In the genomic region with DNA sequence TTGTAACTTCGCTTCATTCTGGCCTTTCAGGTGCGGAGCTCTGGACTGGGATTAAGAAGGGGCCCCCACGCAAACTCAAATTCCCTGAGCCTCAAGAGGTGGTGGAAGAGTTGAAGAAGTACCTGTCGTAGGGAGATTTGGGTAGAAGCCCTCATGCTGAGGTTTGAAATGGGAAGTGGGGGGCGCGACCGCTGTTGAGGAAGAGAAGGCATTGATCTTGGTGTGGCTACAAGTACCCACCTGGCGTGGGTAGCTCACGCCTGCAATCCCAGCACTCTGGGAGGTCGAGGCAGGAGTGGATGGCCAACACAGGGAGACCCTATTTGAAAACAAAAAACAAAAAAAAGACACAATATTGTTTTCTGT, we compare ENCODE assay signal across 8 cellular contexts. TPM values are rescaled to one million over a fixed set of nuclear protein-coding genes. Genes with fewer than 3 reads are reported as not detected.
A peak's percentile ranks its signal among the peaks of the same experiment; 100 is the strongest.
DNase-seq lines count a peak whose midpoint lies in the region; ATAC-seq and TF ChIP-seq lines count a peak whose summit lies in the region.

No MANE protein-coding gene starts in this region.

- TF ChIP-seq CTCF in NB4 (IDR thresholded peaks at IDR 0.05; ENCODE audit: low read depth, low read length), result no peak
- no peak for TF ChIP-seq CTCF in osteoblast (IDR thresholded peaks at IDR 0.05; ENCODE audit: extremely low read depth, low read depth, low read length)

- peaks cover 9% of the 10 kb centered on the region for H4K20me1 ChIP-seq in osteoblast (ENCODE audit: insufficient read depth, low read length)

- H3K36me3 ChIP-seq in endocrine pancreas (ENCODE audit: control insufficient read depth, insufficient read depth, low read length), result no peaks in the 10 kb centered on the region
- peaks cover 49% of the 10 kb centered on the region for H3K36me3 ChIP-seq in osteoblast (ENCODE audit: insufficient read depth, low read length)

- H3K9me3 ChIP-seq in endocrine pancreas (ENCODE audit: control insufficient read depth, low read length) (no peaks in the 10 kb centered on the region), osteoblast (ENCODE audit: low read depth, low read length) (no peaks in the 10 kb centered on the region)

- peak overlapping the region; percentile 96 for H3K4me2 ChIP-seq in osteoblast (ENCODE audit: insufficient read depth, low read length)

- H3K79me2 ChIP-seq in osteoblast (ENCODE audit: insufficient read depth, low read length), result peaks cover 38% of the 10 kb centered on the region

- H2AFZ ChIP-seq in osteoblast (ENCODE audit: low read length), result peak overlapping the region; percentile 93

- peak overlapping the region; percentile 81 for H3K9ac ChIP-seq in endocrine pancreas (ENCODE audit: control insufficient read depth, insufficient read depth, low read length)

- ATAC-seq in GM18907 (IDR thresholded peaks at IDR 0.05; ENCODE audit: unreplicated experiment) (no peak), GM19455 (IDR thresholded peaks at IDR 0.05; ENCODE audit: unreplicated experiment) (no peak)

- DNase-seq in COLO668 (lab: John Stamatoyannopoulos, UW; ENCODE audit: unreplicated experiment), result peak; percentile 30
- DNase-seq in NB4 (ENCODE audit: low read depth), result peak; percentile 57
- DNase-seq in osteoblast (ENCODE audit: insufficient read length, low spot score, missing footprints), result no peak
- no peak for DNase-seq in NCI-H748 treated with DMSO at 0.1 percent for 48 hours (lab: John Stamatoyannopoulos, UW)
- DNase-seq in cerebellar cortex (ENCODE audit: low spot score), result no peak

- no peaks in the 10 kb centered on the region for H3K27me3 ChIP-seq in endocrine pancreas (ENCODE audit: control insufficient read depth, insufficient read depth, low read length)
- H3K27me3 ChIP-seq in osteoblast (ENCODE audit: insufficient read depth, low read length), result no peaks in the 10 kb centered on the region

- peak overlapping the region; percentile 93 for H3K27ac ChIP-seq in osteoblast (ENCODE audit: low read depth, low read length)

- no peaks in the 10 kb centered on the region for H3K4me1 ChIP-seq in endocrine pancreas (ENCODE audit: control insufficient read depth, insufficient read depth, low read length)
- peaks cover 10% of the 10 kb centered on the region for H3K4me1 ChIP-seq in osteoblast (ENCODE audit: insufficient read depth, low read length)

- H3K4me3 ChIP-seq in NB4 (ENCODE audit: low read depth, low read length), result peak overlapping the region; percentile 95
- peak overlapping the region; percentile 63 for H3K4me3 ChIP-seq in endocrine pancreas (ENCODE audit: control insufficient read depth, insufficient read depth, low read length)
- peak overlapping the region; percentile 98 for H3K4me3 ChIP-seq in osteoblast (ENCODE audit: insufficient read depth, low read length)

- no peak for TF ChIP-seq POLR2A in NB4 (IDR thresholded peaks at IDR 0.05; ENCODE audit: extremely low read depth, insufficient read length)

RNA-seq across cellular contexts. Expression of a gene that starts 0.8 kb away (rescaled TPM):
- 58.9 and 68.8 TPM in 2 replicates for total RNA-seq in osteoblast

RNA-seq across cellular contexts. Expression of a gene that starts 9.5 kb away (rescaled TPM):
- total RNA-seq in osteoblast, result not detected in 2 replicates

RNA-seq across cellular contexts. Expression of a gene that starts 19.5 kb away (rescaled TPM):
- 126 and 140 TPM in 2 replicates for total RNA-seq in osteoblast

RNA-seq across cellular contexts. Expression of a gene that starts 29.7 kb away (rescaled TPM):
- 41.3 and 47.8 TPM in 2 replicates for total RNA-seq in osteoblast

RNA-seq across cellular contexts. Expression of a gene that starts 30.1 kb away (rescaled TPM):
- total RNA-seq in osteoblast, result 13.4 and 13.6 TPM in 2 replicates

Comparison
In these comparisons a context has a peak if more than half of its experiments do, and no peak if none do; other contexts are left out.
1. DNase-seq: peak in COLO668 (single experiment) and NB4 (single experiment); none in osteoblast (single experiment), NCI-H748 treated with DMSO at 0.1 percent for 48 hours (single experiment) and cerebellar cortex (single experiment).
2. Peak in every context shown above with its lines, with median percentiles within 50 percentile points of each other: H3K4me3 ChIP-seq.